Comparison of ENCODE assay signal across 18 cellular contexts in genomic region chr1:211520641-211521040, GRCh38. TPM values are rescaled to one million over a fixed set of nuclear protein-coding genes. Genes with fewer than 3 reads are reported as not detected.
DNase-seq lines count a peak whose midpoint lies in the region; ATAC-seq, FAIRE-seq and TF ChIP-seq lines count a peak whose summit lies in the region.
"Had no signal": no experiment of that assay in that cellular context is flagged by ENCODE, and none has a peak within 500 bp of the region (broad histone marks: within the 10 kb centered on the region; RNA-seq: fewer than 3 reads in every experiment).

No MANE protein-coding gene starts in this region.

- H3K9me3 ChIP-seq in AG04450 (ENCODE audit: control insufficient read depth, insufficient read depth, low read length) (no peaks in the 10 kb centered on the region; the same call in 1 of the 2 replicates), keratinocyte (ENCODE audit: control insufficient read depth, low read depth, low read length) (no peaks in the 10 kb centered on the region), HAP-1 (no peaks in the 10 kb centered on the region)
- H3K9me3 ChIP-seq: BLaER1, neutrophil had no signal

- no peak overlapping the region for H3K4me2 ChIP-seq in keratinocyte (ENCODE audit: control insufficient read depth, extremely low read depth, insufficient read depth, low read depth, low read length)
- H3K4me2 ChIP-seq: BLaER1 had no signal

- peaks cover 6% of the 10 kb centered on the region for H3K27me3 ChIP-seq in AG04450 (ENCODE audit: control insufficient read depth, insufficient read depth, low read length)
- H3K27me3 ChIP-seq in keratinocyte (ENCODE audit: control insufficient read depth, extremely low read depth, insufficient read depth, low read length): no peaks in the 10 kb centered on the region
- no peaks in the 10 kb centered on the region for H3K27me3 ChIP-seq in HAP-1 (ENCODE audit: low read depth)
- H3K27me3 ChIP-seq: BLaER1 had no signal

- H2AFZ ChIP-seq in keratinocyte (ENCODE audit: control insufficient read depth, low read length): no peak overlapping the region

- POLR2A ChIA-PET in AG04450 (lab: Yijun Ruan, JAX): no interaction called here

- H3K9ac ChIP-seq in keratinocyte (ENCODE audit: control insufficient read depth, extremely low read depth, insufficient read depth, low read length): no peak overlapping the region
- H3K9ac ChIP-seq: BLaER1 had no signal

- no peaks in the 10 kb centered on the region for H4K20me1 ChIP-seq in keratinocyte (ENCODE audit: control insufficient read depth, extremely low read depth, insufficient read depth, low read length)
- H4K20me1 ChIP-seq: BLaER1 had no signal

- no peak for ATAC-seq in GM18517 (IDR thresholded peaks at IDR 0.05; ENCODE audit: unreplicated experiment)
- ATAC-seq: T-helper 17 cell had no signal

- dilution Hi-C loops in keratinocyte (cut with MboI; ENCODE audit: extremely low pct_ligation_motif_present, low sequenced_read_pairs): no loop called here

- no peak for FAIRE-seq in keratinocyte (lab: Jason Lieb, UNC)

- in situ Hi-C loops in astrocyte of the spinal cord (cut with HindIII; ENCODE audit: low sequenced_read_pairs): no loop called here
- in situ Hi-C loops in HAP-1 (cut with MboI; ENCODE audit: low sequenced_read_pairs): no loop called here

- DNase-seq in AG04450 (ENCODE audit: low read depth, low spot score) (no peak), HuH-7.5 (ENCODE audit: low spot score) (peak; percentile 39), astrocyte of the spinal cord (ENCODE audit: low read depth, low spot score) (no peak), keratinocyte (ENCODE audit: low read depth, low spot score) (no peak), HAP-1 (ENCODE audit: low spot score in 2 of 2) (no peak), EL (no peak), cerebellar cortex (ENCODE audit: low spot score) (no peak)
- DNase-seq: activated CD4-positive, alpha-beta T cell treated with anti-CD3 and anti-CD28 coated beads, Interleukin-2, amount 10 ng/mL, durations not matched to agents 24 days and 14 days; activated naive CD8-positive, alpha-beta T cell treated with anti-CD3 and anti-CD28 coated beads for 36 hours; activated T-cell treated with anti-CD3 and anti-CD28 coated beads, Interleukin-2, amount 50 U/mL, for 1 hour; DMS79; immature natural killer cell; NCI-H2029 treated with DMSO at 0.1 percent for 48 hours; right cardiac atrium; T-helper 17 cell had no signal

- no peak overlapping the region for H3K27ac ChIP-seq in AG04450 (ENCODE audit: low read depth, low read length)
- no peak overlapping the region for H3K27ac ChIP-seq in keratinocyte (ENCODE audit: control insufficient read depth, insufficient read depth, low read length)
- H3K27ac ChIP-seq: BLaER1, neutrophil had no signal

- no peaks in the 10 kb centered on the region for H3K36me3 ChIP-seq in keratinocyte (ENCODE audit: control insufficient read depth in 2 of 2, extremely low read depth in 1 of 2, insufficient read depth in 2 of 2, low read length in 2 of 2)
- no peaks in the 10 kb centered on the region for H3K36me3 ChIP-seq in HAP-1 (replicated peaks)
- H3K36me3 ChIP-seq: BLaER1, neutrophil had no signal

- no peak overlapping the region for H3K4me3 ChIP-seq in AG04450 (ENCODE audit: low read depth, low read length)
- no peak overlapping the region for H3K4me3 ChIP-seq in astrocyte of the spinal cord (ENCODE audit: low read depth, low read length)
- no peak overlapping the region for H3K4me3 ChIP-seq in keratinocyte (ENCODE audit: control insufficient read depth in 2 of 3, extremely low read depth in 1 of 3, insufficient read depth in 2 of 3, low read depth in 1 of 3, low read length in 3 of 3)
- H3K4me3 ChIP-seq in HAP-1: no peak overlapping the region
- H3K4me3 ChIP-seq: BLaER1 had no signal

- CTCF ChIA-PET in AG04450 (lab: Charles Lee): interaction anchor here (0.6 to 1.6 kb wide), 3 partner anchors 134 to 160 kb away, joined by 3 to 4 read pairs (median 4); no protein-coding TSS in a partner anchor

- no peaks in the 10 kb centered on the region for H3K9me1 ChIP-seq in keratinocyte (ENCODE audit: control insufficient read depth, extremely low read depth, insufficient read depth, low read length)

- TF ChIP-seq CTCF in AG04450 (IDR thresholded peaks at IDR 0.05; ENCODE audit: low read depth, low read length): 0 out of 2 replicates have a peak, but pooled peaks have one; percentile 18
- TF ChIP-seq CTCF in astrocyte of the spinal cord (IDR thresholded peaks at IDR 0.05; ENCODE audit: low read depth, low read length): peak; percentile 8
- peak in 2 of 3 experiments; percentile 8 to 12 for TF ChIP-seq CTCF in keratinocyte (optimal IDR thresholded peaks at IDR 0.05 in 1 of 3, IDR thresholded peaks at IDR 0.05 in 1 of 3, conservative IDR thresholded peaks at IDR 0.05 in 1 of 3; ENCODE audit: extremely low read depth in 1 of 3, insufficient read depth in 2 of 3, low read length in 3 of 3)

- H3K4me1 ChIP-seq in keratinocyte (ENCODE audit: control insufficient read depth, extremely low read depth, insufficient read depth, low read length) (peaks cover 10% of the 10 kb centered on the region), HAP-1 (peaks cover 2% of the 10 kb centered on the region)

- no peaks in the 10 kb centered on the region for H3K79me2 ChIP-seq in keratinocyte (ENCODE audit: control insufficient read depth, insufficient read depth, low read length)

RNA-seq across cellular contexts. Expression of gene RD3, which starts 28.7 kb away (rescaled TPM):
- polyA plus RNA-seq in AG04450 (2011; rRNA removed): not detected in 2 replicates
- polyA minus RNA-seq in AG04450 (2011; rRNA and poly(A)+ RNA removed): not detected in 2 replicates
- polyA plus RNA-seq in keratinocyte: not detected in 3 replicates
- not detected for polyA plus RNA-seq in keratinocyte (2011; ENCODE audit: low read depth)
- not detected in 2 replicates for polyA plus RNA-seq in keratinocyte (2011; cell fraction: cytosol; rRNA removed)
- not detected in 2 replicates for polyA plus RNA-seq in keratinocyte (2011; cell fraction: nucleus; rRNA removed)
- not detected in 2 replicates for polyA plus RNA-seq in keratinocyte (2012; ENCODE audit: low replicate concordance)
- not detected in 3 replicates for polyA minus RNA-seq in keratinocyte
- not detected for polyA minus RNA-seq in keratinocyte (2011; cell fraction: cytosol; rRNA and poly(A)+ RNA removed)
- not detected in 2 replicates for polyA minus RNA-seq in keratinocyte (2011; cell fraction: nucleus; rRNA and poly(A)+ RNA removed)
- polyA plus RNA-seq: immature natural killer cell had no signal

RNA-seq across cellular contexts. Expression of gene SLC30A1, which starts 58.3 kb away (rescaled TPM):
- polyA plus RNA-seq in AG04450 (2011; rRNA removed): 11.1 and 12.8 TPM in 2 replicates
- polyA minus RNA-seq in AG04450 (2011; rRNA and poly(A)+ RNA removed): 11.7 and 20.9 TPM in 2 replicates
- polyA plus RNA-seq in keratinocyte: 11.8 to 17.2 TPM (median 12.4 TPM) in 3 replicates
- polyA plus RNA-seq in keratinocyte (2011; ENCODE audit: low read depth): 18.5 TPM
- 5.4 and 10.8 TPM in 2 replicates for polyA plus RNA-seq in keratinocyte (2011; cell fraction: cytosol; rRNA removed)
- 16.8 and 26.0 TPM in 2 replicates for polyA plus RNA-seq in keratinocyte (2011; cell fraction: nucleus; rRNA removed)
- polyA plus RNA-seq in keratinocyte (2012; ENCODE audit: low replicate concordance): 20.3 and 34.7 TPM in 2 replicates
- polyA minus RNA-seq in keratinocyte: 5.9 to 26.5 TPM (median 16.6 TPM) in 3 replicates
- 23.6 TPM for polyA minus RNA-seq in keratinocyte (2011; cell fraction: cytosol; rRNA and poly(A)+ RNA removed)
- 52.2 and 72.0 TPM in 2 replicates for polyA minus RNA-seq in keratinocyte (2011; cell fraction: nucleus; rRNA and poly(A)+ RNA removed)
